In the genomic region with DNA sequence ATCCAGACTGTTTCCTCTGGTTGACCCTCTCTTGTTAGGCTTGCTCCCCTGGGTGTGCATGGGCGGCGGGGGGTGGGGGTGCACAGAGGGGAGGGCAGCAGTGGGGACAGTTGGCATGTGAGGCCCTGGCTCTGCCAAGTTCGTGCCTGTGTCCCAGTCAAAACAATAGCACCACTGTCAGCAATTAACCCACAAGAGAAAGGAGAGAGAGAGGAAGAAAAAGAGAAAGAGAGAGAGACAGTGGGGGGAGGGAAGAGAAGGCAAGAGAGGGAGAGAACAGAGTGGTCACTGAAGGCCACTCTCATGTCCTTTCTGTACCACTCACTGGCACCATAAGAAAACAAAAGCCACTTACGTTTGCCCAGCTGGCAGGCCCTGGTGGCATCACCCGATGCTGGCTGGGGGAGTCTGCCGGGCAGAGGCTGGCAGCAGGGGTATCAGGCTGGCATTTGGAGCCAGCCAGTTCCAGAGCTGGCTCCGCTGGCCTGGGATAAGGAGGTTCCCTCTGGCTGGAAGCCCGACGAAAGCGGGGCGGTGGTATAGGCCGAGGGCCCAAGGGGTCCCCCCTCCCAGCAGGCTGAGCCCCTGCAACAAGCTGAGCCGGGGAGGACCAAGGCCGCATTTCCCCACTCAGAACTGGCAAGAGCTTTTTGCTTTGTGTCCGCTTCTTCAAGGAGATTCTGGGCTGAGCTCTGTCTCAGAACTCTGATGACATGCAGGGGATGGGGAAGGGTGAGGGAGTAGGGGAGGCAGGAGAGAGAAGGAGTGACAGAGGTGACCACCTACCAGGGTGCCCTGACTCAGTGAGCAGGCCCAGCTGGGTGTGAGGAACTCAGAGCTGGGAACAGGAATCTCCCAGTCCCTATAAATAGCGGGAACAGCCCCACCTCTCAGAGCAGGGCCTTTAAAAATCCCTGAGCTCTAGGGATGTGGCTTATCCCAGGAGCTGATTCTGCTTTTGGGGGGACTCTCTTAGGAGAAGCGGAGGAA, we compare ENCODE assay signal across 9 cellular contexts. TPM values are rescaled to one million over a fixed set of nuclear protein-coding genes. Genes with fewer than 3 reads are reported as not detected.
DNase-seq lines count a peak whose midpoint lies in the region; ATAC-seq and TF ChIP-seq lines count a peak whose summit lies in the region.
"Had no signal": no experiment of that assay in that cellular context is flagged by ENCODE, and none has a peak within 500 bp of the region (broad histone marks: within the 10 kb centered on the region; RNA-seq: fewer than 3 reads in every experiment).

No MANE protein-coding gene starts in this region.

- peak overlapping the region in 1 of 2 donors; percentile 41 for H3K9ac ChIP-seq in colonic mucosa (ENCODE audit: low read depth in 2 of 2, low read length in 2 of 2)

- TF ChIP-seq CTCF in colonic mucosa (IDR thresholded peaks at IDR 0.05) (no peak), mucosa of descending colon (IDR thresholded peaks at IDR 0.05) (no peak), upper lobe of left lung (IDR thresholded peaks at IDR 0.05) (no peak)
- no peak for TF ChIP-seq CTCF in CD8-positive, alpha-beta T cell (IDR thresholded peaks at IDR 0.05)

- 65 to 71% methylated on average over 16 to 17 of the region's 17 CpGs for WGBS in upper lobe of left lung, 2 donors

- no peak for TF ChIP-seq POLR2A in upper lobe of left lung (IDR thresholded peaks at IDR 0.05)

- TF ChIP-seq EP300 in upper lobe of left lung (IDR thresholded peaks at IDR 0.05): no peak

- POLR2A ChIA-PET in CD8-positive, alpha-beta T cell (lab: Charles Lee): interaction anchor here (1.5 kb wide), 1 partner anchor 28 kb away, joined by 4 read pairs; the partner anchor contains the start of gene PIK3C2B

- ATAC-seq in activated naive CD4-positive, alpha-beta T cell treated with anti-CD3 and anti-CD28 coated beads, Interleukin-2, amount 50 U/mL, for 72 hours: no peak
- ATAC-seq in mucosa of descending colon: no peak
- no peak for ATAC-seq in upper lobe of left lung (ENCODE audit: low FRiP score in 2 of 2)
- ATAC-seq in GM21447 (IDR thresholded peaks at IDR 0.05; ENCODE audit: unreplicated experiment): no peak
- ATAC-seq in CD8-positive, alpha-beta T cell: no peak

- H3K9me3 Mint-ChIP-seq in activated naive CD4-positive, alpha-beta T cell treated with anti-CD3 and anti-CD28 coated beads, Interleukin-2, amount 50 U/mL, for 72 hours: no peaks in the 10 kb centered on the region
- no peaks in the 10 kb centered on the region for H3K9me3 Mint-ChIP-seq in CD8-positive, alpha-beta T cell

- no peaks in the 10 kb centered on the region for H3K36me3 ChIP-seq in colonic mucosa
- H3K36me3 ChIP-seq in mucosa of descending colon (ENCODE audit: low read depth): no peaks in the 10 kb centered on the region
- peaks cover 0 to 12% (median 7%) of the 10 kb centered on the region in 4 donors for H3K36me3 ChIP-seq in upper lobe of left lung
- peaks cover 4% of the 10 kb centered on the region for H3K36me3 ChIP-seq in CD8-positive, alpha-beta T cell (ENCODE audit: insufficient read depth, low read length)

- no peak overlapping the region for H3K4me3 Mint-ChIP-seq in CD8-positive, alpha-beta T cell

- H3K27ac ChIP-seq in colonic mucosa: peak overlapping the region; percentile 17
- peak overlapping the region; percentile 69 to 85 (median 76) for H3K27ac ChIP-seq in upper lobe of left lung
- no peak overlapping the region for H3K27ac ChIP-seq in CD8-positive, alpha-beta T cell (ENCODE audit: low read depth, low read length)

- peaks cover 0 to 17% of the 10 kb centered on the region in 2 donors for H3K36me3 Mint-ChIP-seq in activated naive CD4-positive, alpha-beta T cell treated with anti-CD3 and anti-CD28 coated beads, Interleukin-2, amount 50 U/mL, for 72 hours
- H3K36me3 Mint-ChIP-seq in CD8-positive, alpha-beta T cell: peaks cover 50% of the 10 kb centered on the region

- H3K9me3 ChIP-seq in colonic mucosa (no peaks in the 10 kb centered on the region), mucosa of descending colon (no peaks in the 10 kb centered on the region), upper lobe of left lung (no peaks in the 10 kb centered on the region)
- H3K9me3 ChIP-seq in CD8-positive, alpha-beta T cell (ENCODE audit: low read length): no peaks in the 10 kb centered on the region

- DNase-seq in activated naive CD4-positive, alpha-beta T cell treated with anti-CD3 and anti-CD28 coated beads, Interleukin-2, amount 50 U/mL, for 72 hours (ENCODE audit: low spot score in 2 of 2): no peak
- no peak for DNase-seq in activated naive CD4-positive, alpha-beta T cell (lab: John Stamatoyannopoulos, UW)
- DNase-seq in colonic mucosa (no peak), mucosa of descending colon (peak in 2 of 3 donors; percentile 25 to 43), upper lobe of left lung (no peak)
- no peak for DNase-seq in stimulated activated CD4-positive, alpha-beta T cell treated with anti-CD3 and anti-CD28 coated beads, Interleukin-4, amount 100 ng/mL, for 1 hour
- no peak for DNase-seq in CD8-positive, alpha-beta T cell
- DNase-seq: IMR-90 had no signal

- intact Hi-C loops in colonic mucosa (cut with DNase I): no loop called here
- intact Hi-C loops in mucosa of descending colon (cut with DNase I, micrococcal nuclease): no loop called here
- intact Hi-C loops in CD8-positive, alpha-beta T cell (cut with DNase I, micrococcal nuclease): no loop called here

- H3K27me3 Mint-ChIP-seq in CD8-positive, alpha-beta T cell (ENCODE audit: low read depth): no peaks in the 10 kb centered on the region

- CTCF ChIA-PET in CD8-positive, alpha-beta T cell (lab: Charles Lee): interaction anchor here (1.7 to 47.3 kb wide), 4 partner anchors 12 to 36 kb away, joined by 8 to 1205 read pairs (median 29); partner anchors contain the start of genes MDM4 and PIK3C2B

- H3K4me3 ChIP-seq in colonic mucosa (no peak overlapping the region), mucosa of descending colon (no peak overlapping the region), upper lobe of left lung (peak overlapping the region in 1 of 4 donors; percentile 8)
- no peak overlapping the region for H3K4me3 ChIP-seq in CD8-positive, alpha-beta T cell (ENCODE audit: low read depth, low read length)

- H3K27me3 ChIP-seq in colonic mucosa (no peaks in the 10 kb centered on the region), upper lobe of left lung (no peaks in the 10 kb centered on the region)
- no peaks in the 10 kb centered on the region for H3K27me3 ChIP-seq in CD8-positive, alpha-beta T cell (ENCODE audit: insufficient read depth, low read length)

- H3K4me1 ChIP-seq in colonic mucosa: no peaks in the 10 kb centered on the region
- H3K4me1 ChIP-seq in mucosa of descending colon (ENCODE audit: low read depth): peaks cover 4% of the 10 kb centered on the region
- H3K4me1 ChIP-seq in upper lobe of left lung: peaks cover 56 to 63% (median 58%) of the 10 kb centered on the region in 4 donors
- H3K4me1 ChIP-seq in CD8-positive, alpha-beta T cell (ENCODE audit: insufficient read depth, low read length): peaks cover 26% of the 10 kb centered on the region

- peaks cover 35% of the 10 kb centered on the region for H3K4me1 Mint-ChIP-seq in CD8-positive, alpha-beta T cell (ENCODE audit: low read depth)

- H3K27ac Mint-ChIP-seq in activated naive CD4-positive, alpha-beta T cell treated with anti-CD3 and anti-CD28 coated beads, Interleukin-2, amount 50 U/mL, for 72 hours: peak overlapping the region; percentile 62 to 77
- no peak overlapping the region for H3K27ac Mint-ChIP-seq in CD8-positive, alpha-beta T cell

RNA-seq across cellular contexts. Expression of gene PIK3C2B, which starts 27.9 kb away (rescaled TPM):
- 10 to 100 TPM; 26.3 to 65.6 TPM for total RNA-seq in activated naive CD4-positive, alpha-beta T cell treated with anti-CD3 and anti-CD28 coated beads, Interleukin-2, amount 50 U/mL, for 72 hours
- total RNA-seq in colonic mucosa (10 to 100 TPM; 67.6 to 85.5 TPM), mucosa of descending colon (100 to 1,000 TPM in 1 of 3 donors, 10 to 100 TPM in 2; 66.5 to 117 (median 90.4) TPM), upper lobe of left lung (10 to 100 TPM; 14.1 to 84.9 (median 39.9) TPM)
- total RNA-seq in CD8-positive, alpha-beta T cell: 10 to 100 TPM; 32.2 to 32.6 TPM

RNA-seq across cellular contexts. Expression of gene MDM4, which starts 49.5 kb away (rescaled TPM):
- 10 to 100 TPM; 87.2 to 97.9 TPM for total RNA-seq in activated naive CD4-positive, alpha-beta T cell treated with anti-CD3 and anti-CD28 coated beads, Interleukin-2, amount 50 U/mL, for 72 hours
- total RNA-seq in colonic mucosa (10 to 100 TPM; 43.7 to 49.8 TPM), mucosa of descending colon (10 to 100 TPM; 52.9 to 84.2 (median 80.2) TPM), upper lobe of left lung (100 to 1,000 TPM in 2 of 6 donors, 10 to 100 TPM in 4; 40.0 to 167 (median 69.2) TPM)
- total RNA-seq in CD8-positive, alpha-beta T cell: 100 to 1,000 TPM; 209 to 218 TPM

RNA-seq across cellular contexts. Expression of gene PPP1R15B, which starts 55.1 kb away (rescaled TPM):
- total RNA-seq in activated naive CD4-positive, alpha-beta T cell treated with anti-CD3 and anti-CD28 coated beads, Interleukin-2, amount 50 U/mL, for 72 hours: 100 to 1,000 TPM in 1 of 2 donors, 10 to 100 TPM in 1; 54.6 to 138 TPM
- 10 to 100 TPM; 50.8 to 79.6 TPM for total RNA-seq in colonic mucosa
- total RNA-seq in mucosa of descending colon: 10 to 100 TPM; 56.7 to 60.2 (median 60.1) TPM
- total RNA-seq in upper lobe of left lung: 10 to 100 TPM; 30.4 to 67.8 (median 44.2) TPM
- total RNA-seq in CD8-positive, alpha-beta T cell: 100 to 1,000 TPM; 144 to 146 TPM

Comparison
In these comparisons a context has a peak if more than half of its experiments do, and no peak if none do; other contexts are left out.
1. DNase-seq: peak in mucosa of descending colon (2 of 3); none in activated naive CD4-positive, alpha-beta T cell treated with anti-CD3 and anti-CD28 coated beads, Interleukin-2, amount 50 U/mL, for 72 hours (0 of 2), activated naive CD4-positive, alpha-beta T cell (0 of 4), colonic mucosa (single experiment), upper lobe of left lung (0 of 2), stimulated activated CD4-positive, alpha-beta T cell treated with anti-CD3 and anti-CD28 coated beads, Interleukin-4, amount 100 ng/mL, for 1 hour (single experiment) and CD8-positive, alpha-beta T cell (0 of 7).